In genomic region chr2:98608962-98609604, GRCh38 we compare ENCODE assay signal across 8 cellular contexts. TPM values are rescaled to one million over a fixed set of nuclear protein-coding genes. Genes with fewer than 3 reads are reported as not detected.
DNase-seq lines count a peak whose midpoint lies in the region; ATAC-seq, FAIRE-seq and TF ChIP-seq lines count a peak whose summit lies in the region.

No MANE protein-coding gene starts in this region.

- FAIRE-seq in RCC 7860 (lab: Jason Lieb, UNC) = no peak

- TF ChIP-seq POLR2A in uterus (IDR thresholded peaks at IDR 0.05) = no peak

- peaks cover 44% of the 10 kb centered on the region for H3K4me1 Mint-ChIP-seq in memory B cell

- peak overlapping the region; percentile 97 for H3K27ac Mint-ChIP-seq in memory B cell

- H3K4me3 ChIP-seq in BLaER1 (peak overlapping the region; percentile 96), ectodermal cell (ENCODE audit: insufficient read depth, low read depth, low read length) (peak overlapping the region; percentile 87), uterus (peak overlapping the region; percentile 78 to 98)

- intact Hi-C loops in uterus (cut with DNase I; ENCODE audit: low total_unique reads) = no loop called here

- peak overlapping the region; percentile 97 for H3K4me3 Mint-ChIP-seq in memory B cell

- no peak for TF ChIP-seq CTCF in uterus (IDR thresholded peaks at IDR 0.05)

- peaks cover 45% of the 10 kb centered on the region for H3K4me1 ChIP-seq in BLaER1
- peaks cover 10% of the 10 kb centered on the region for H3K4me1 ChIP-seq in ectodermal cell (ENCODE audit: control insufficient read depth, insufficient read depth, low read length)
- peaks cover 5 to 24% of the 10 kb centered on the region in 2 donors for H3K4me1 ChIP-seq in uterus

- peaks cover 10% of the 10 kb centered on the region for H3K36me3 Mint-ChIP-seq in memory B cell

- peak; percentile 12 for ATAC-seq in GM21717 (IDR thresholded peaks at IDR 0.05; ENCODE audit: unreplicated experiment)
- ATAC-seq in memory B cell (ENCODE audit: low read depth) = no peak
- ATAC-seq in HG02610 (IDR thresholded peaks at IDR 0.05; ENCODE audit: unreplicated experiment) = no peak

- H3K27me3 ChIP-seq in BLaER1 (no peaks in the 10 kb centered on the region), ectodermal cell (ENCODE audit: control insufficient read depth, insufficient read depth, low read length, poor library complexity, severe bottlenecking) (no peaks in the 10 kb centered on the region), uterus (no peaks in the 10 kb centered on the region)

- DNase-seq in RCC 7860 (ENCODE audit: low spot score) (peak; percentile 7), memory B cell (ENCODE audit: low spot score in 2 of 2) (peak in 1 of 2 donors; percentile 16), uterus (peak in 1 of 2 donors; percentile 22)
- DNase-seq in activated effector memory CD4-positive, alpha-beta T cell treated with anti-CD3 and anti-CD28 coated beads, Interleukin-2, amount 50 U/mL, for 16 hours = no peak

- H3K9me3 Mint-ChIP-seq in memory B cell = no peaks in the 10 kb centered on the region

- 4 to 6% methylated on average over 29 of the region's 29 CpGs for WGBS in ectodermal cell, 2 experiments

- H3K27ac ChIP-seq in BLaER1 (peak overlapping the region; percentile 95), ectodermal cell (ENCODE audit: insufficient read depth, low read depth, low read length, poor library complexity, severe bottlenecking) (no peak overlapping the region), uterus (peak overlapping the region; percentile 92 to 93)

- H3K9ac ChIP-seq in BLaER1 = peak overlapping the region; percentile 96

- H3K9me3 ChIP-seq in BLaER1 (no peaks in the 10 kb centered on the region), ectodermal cell (ENCODE audit: control insufficient read depth, low read length) (no peaks in the 10 kb centered on the region), uterus (no peaks in the 10 kb centered on the region)

- H3K36me3 ChIP-seq in BLaER1 (peaks cover 47% of the 10 kb centered on the region), ectodermal cell (ENCODE audit: control insufficient read depth, insufficient read depth, low read length) (peaks cover 9% of the 10 kb centered on the region), uterus (no peaks in the 10 kb centered on the region)

- H4K20me1 ChIP-seq in BLaER1 = peaks cover 22% of the 10 kb centered on the region; the same call in 1 of the 2 replicates

- H3K27me3 Mint-ChIP-seq in memory B cell = no peaks in the 10 kb centered on the region

- H3K4me2 ChIP-seq in BLaER1 = peak overlapping the region; percentile 88

RNA-seq across cellular contexts. Expression of gene UNC50, which starts 0.7 kb away (rescaled TPM):
- polyA plus RNA-seq in ectodermal cell (2013, experiment 1 of 4) = 54.6 TPM
- polyA plus RNA-seq in ectodermal cell (2013, experiment 2 of 4) = 56.8 TPM
- 49.8 TPM for polyA plus RNA-seq in ectodermal cell (2013, experiment 3 of 4)
- polyA plus RNA-seq in ectodermal cell (2013, experiment 4 of 4) = 64.2 TPM
- 10 to 100 TPM; 12.0 to 57.9 (median 33.9) TPM for total RNA-seq in uterus

RNA-seq across cellular contexts. Expression of gene COA5, which starts 0.8 kb away (rescaled TPM):
- polyA plus RNA-seq in ectodermal cell (2013, experiment 1 of 4) = 48.0 TPM
- 48.2 TPM for polyA plus RNA-seq in ectodermal cell (2013, experiment 2 of 4)
- 45.2 TPM for polyA plus RNA-seq in ectodermal cell (2013, experiment 3 of 4)
- polyA plus RNA-seq in ectodermal cell (2013, experiment 4 of 4) = 53.2 TPM
- total RNA-seq in uterus = 10 to 100 TPM in 3 of 4 donors, 1 to 10 TPM in 1; 9.5 to 76.5 (median 34.4) TPM
